8 cellular contexts compared by ENCODE assay signal in the genomic region with DNA sequence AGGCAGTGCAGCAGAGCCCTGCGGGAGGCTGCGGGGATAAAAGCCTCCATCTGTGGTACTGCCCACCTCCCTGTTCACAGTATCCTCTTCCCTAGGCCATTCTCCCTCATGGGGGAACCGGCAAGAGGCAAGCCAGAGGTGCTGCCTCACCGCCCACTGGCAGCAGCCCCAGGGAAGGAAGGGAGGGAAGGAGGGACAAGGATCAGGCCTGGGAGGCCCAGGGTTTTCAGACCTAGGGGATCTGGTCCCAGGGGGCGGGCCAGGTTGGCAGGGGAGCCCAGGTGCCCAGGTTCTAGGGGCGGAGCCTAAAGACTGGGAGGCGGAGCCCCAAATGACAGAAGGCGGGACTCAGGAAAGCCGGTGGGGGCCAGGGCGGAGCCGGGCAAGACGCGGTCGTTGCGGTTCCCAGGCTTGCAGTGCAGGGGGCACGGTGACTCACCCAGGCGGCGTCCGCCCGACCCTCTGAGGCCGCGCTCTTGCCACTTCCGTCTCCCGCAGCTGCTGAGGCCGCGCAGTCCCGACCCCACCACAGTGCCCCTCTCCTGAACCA. TPM values are rescaled to one million over a fixed set of nuclear protein-coding genes. Genes with fewer than 3 reads are reported as not detected.
DNase-seq lines count a peak whose midpoint lies in the region; ATAC-seq, FAIRE-seq and TF ChIP-seq lines count a peak whose summit lies in the region.

No MANE protein-coding gene starts in this region.

- no peaks in the 10 kb centered on the region for H3K9me3 ChIP-seq in kidney (ENCODE audit: control insufficient read depth in 1 of 2, low read length in 2 of 2)
- no peaks in the 10 kb centered on the region for H3K9me3 ChIP-seq in thyroid gland

- FAIRE-seq in kidney (lab: Jason Lieb, UNC) = no peak

- ATAC-seq in activated T-cell treated with anti-CD3 and anti-CD28 coated beads, Interleukin-2, amount 50 U/mL, for 4 hours = no peak
- ATAC-seq in activated T-helper 17 cell treated with anti-CD3 and anti-CD28 coated beads, Interleukin-2, amount 50 U/mL, for 72 hours (replicated peaks) = no peak
- no peak for ATAC-seq in HG02970 (IDR thresholded peaks at IDR 0.05; ENCODE audit: low FRiP score, unreplicated experiment)

- DNase-seq in activated T-cell treated with anti-CD3 and anti-CD28 coated beads, Interleukin-2, amount 50 U/mL, for 4 hours = no peak
- DNase-seq in activated T-cell treated with anti-CD3 and anti-CD28 coated beads, Interleukin-2, amount 50 U/mL, for 1 hour = no peak
- DNase-seq in kidney (no peak), thyroid gland (no peak), nucleus accumbens (lab: John Stamatoyannopoulos, UW) (no peak), cortex of kidney (lab: John Stamatoyannopoulos, UW) (no peak)

- no peaks in the 10 kb centered on the region for H3K9me3 Mint-ChIP-seq in activated T-cell treated with anti-CD3 and anti-CD28 coated beads, Interleukin-2, amount 50 U/mL, for 4 hours
- no peaks in the 10 kb centered on the region for H3K9me3 Mint-ChIP-seq in activated T-helper 17 cell treated with anti-CD3 and anti-CD28 coated beads, Interleukin-2, amount 50 U/mL, for 72 hours

- H3K36me3 ChIP-seq in kidney (ENCODE audit: control insufficient read depth in 1 of 2, insufficient read depth in 2 of 2, low read length in 2 of 2) (peaks cover 0 to 1% of the 10 kb centered on the region in 2 donors), thyroid gland (no peaks in the 10 kb centered on the region)

- H3K4me1 Mint-ChIP-seq in activated T-cell treated with anti-CD3 and anti-CD28 coated beads, Interleukin-2, amount 50 U/mL, for 4 hours (ENCODE audit: low read depth) = peaks cover 41% of the 10 kb centered on the region
- peaks cover 20% of the 10 kb centered on the region for H3K4me1 Mint-ChIP-seq in activated T-helper 17 cell treated with anti-CD3 and anti-CD28 coated beads, Interleukin-2, amount 50 U/mL, for 72 hours

- intact Hi-C loops in kidney (cut with DNase I) (no loop called here), thyroid gland (cut with DNase I) (loop anchor here (10.0 kb wide), 1 partner anchor 117 kb away; no protein-coding TSS in a partner anchor)

- peak overlapping the region; percentile 96 for H3K4me3 Mint-ChIP-seq in activated T-cell treated with anti-CD3 and anti-CD28 coated beads, Interleukin-2, amount 50 U/mL, for 4 hours
- peak overlapping the region; percentile 94 for H3K4me3 Mint-ChIP-seq in activated T-helper 17 cell treated with anti-CD3 and anti-CD28 coated beads, Interleukin-2, amount 50 U/mL, for 72 hours

- H3K4me3 ChIP-seq in kidney (ENCODE audit: low read length in 2 of 2) = peak overlapping the region; percentile 91 to 97
- peak overlapping the region; percentile 33 to 52 (median 39) for H3K4me3 ChIP-seq in thyroid gland (replicated peaks in 1 of 3)

- peak overlapping the region; percentile 59 for H3K27ac Mint-ChIP-seq in activated T-helper 17 cell treated with anti-CD3 and anti-CD28 coated beads, Interleukin-2, amount 50 U/mL, for 72 hours

- no peaks in the 10 kb centered on the region for H3K27me3 Mint-ChIP-seq in activated T-cell treated with anti-CD3 and anti-CD28 coated beads, Interleukin-2, amount 50 U/mL, for 4 hours (ENCODE audit: low read depth)
- no peaks in the 10 kb centered on the region for H3K27me3 Mint-ChIP-seq in activated T-helper 17 cell treated with anti-CD3 and anti-CD28 coated beads, Interleukin-2, amount 50 U/mL, for 72 hours

- TF ChIP-seq CTCF in kidney (IDR thresholded peaks at IDR 0.05; ENCODE audit: borderline replicate concordance, extremely low read depth, insufficient read depth) (no peak), thyroid gland (IDR thresholded peaks at IDR 0.05) (no peak)

- WGBS in thyroid gland, 2 donors = 0 to 1% methylated on average over 14 to 21 of the region's 27 CpGs

- no peaks in the 10 kb centered on the region for H3K27me3 ChIP-seq in thyroid gland

- peak overlapping the region; percentile 42 to 87 for H3K9ac ChIP-seq in kidney (ENCODE audit: low read length in 2 of 2)

- peaks cover 20 to 32% of the 10 kb centered on the region in 2 donors for H3K4me1 ChIP-seq in kidney (ENCODE audit: control insufficient read depth in 1 of 2, insufficient read depth in 1 of 2, low read depth in 1 of 2, low read length in 2 of 2)
- peaks cover 27 to 50% of the 10 kb centered on the region in 2 donors for H3K4me1 ChIP-seq in thyroid gland

- TF ChIP-seq POLR2A in thyroid gland (IDR thresholded peaks at IDR 0.05) = peak in 1 of 2 donors; percentile 24

- H3K27ac ChIP-seq in kidney (ENCODE audit: low read depth in 2 of 2, low read length in 2 of 2) (peak overlapping the region; percentile 89 to 91), thyroid gland (peak overlapping the region; percentile 86 to 92 (median 90))

- no peaks in the 10 kb centered on the region for H3K36me3 Mint-ChIP-seq in activated T-cell treated with anti-CD3 and anti-CD28 coated beads, Interleukin-2, amount 50 U/mL, for 4 hours (ENCODE audit: insufficient read depth)
- H3K36me3 Mint-ChIP-seq in activated T-helper 17 cell treated with anti-CD3 and anti-CD28 coated beads, Interleukin-2, amount 50 U/mL, for 72 hours (ENCODE audit: low read depth) = peaks cover 21% of the 10 kb centered on the region

RNA-seq across cellular contexts. Expression of a gene that starts 3.0 kb away (rescaled TPM):
- 10 to 100 TPM; 79.4 to 92.8 (median 81.8) TPM for total RNA-seq in activated T-cell treated with anti-CD3 and anti-CD28 coated beads, Interleukin-2, amount 50 U/mL, for 4 hours
- 10 to 100 TPM; 67.1 to 72.1 TPM for total RNA-seq in activated T-helper 17 cell treated with anti-CD3 and anti-CD28 coated beads, Interleukin-2, amount 50 U/mL, for 72 hours
- 42.9 TPM for total RNA-seq in kidney
- polyA plus RNA-seq in kidney (ENCODE audit: insufficient read depth, low read depth, low replicate concordance) = 13.3 TPM
- 10 to 100 TPM; 35.1 to 97.8 (median 65.2) TPM for total RNA-seq in thyroid gland

RNA-seq across cellular contexts. Expression of a gene that starts 29.2 kb away (rescaled TPM):
- total RNA-seq in activated T-cell treated with anti-CD3 and anti-CD28 coated beads, Interleukin-2, amount 50 U/mL, for 4 hours = 1 to 10 TPM; 4.4 to 5.1 (median 5.0) TPM
- total RNA-seq in activated T-helper 17 cell treated with anti-CD3 and anti-CD28 coated beads, Interleukin-2, amount 50 U/mL, for 72 hours = 1 to 10 TPM; 1.2 to 2.6 TPM
- total RNA-seq in kidney = 0.19 TPM
- not detected for polyA plus RNA-seq in kidney (ENCODE audit: insufficient read depth, low read depth, low replicate concordance)
- under 1 TPM; 0.10 to 0.25 (median 0.12) TPM for total RNA-seq in thyroid gland
